14 cellular contexts compared by ENCODE assay signal in the genomic region with DNA sequence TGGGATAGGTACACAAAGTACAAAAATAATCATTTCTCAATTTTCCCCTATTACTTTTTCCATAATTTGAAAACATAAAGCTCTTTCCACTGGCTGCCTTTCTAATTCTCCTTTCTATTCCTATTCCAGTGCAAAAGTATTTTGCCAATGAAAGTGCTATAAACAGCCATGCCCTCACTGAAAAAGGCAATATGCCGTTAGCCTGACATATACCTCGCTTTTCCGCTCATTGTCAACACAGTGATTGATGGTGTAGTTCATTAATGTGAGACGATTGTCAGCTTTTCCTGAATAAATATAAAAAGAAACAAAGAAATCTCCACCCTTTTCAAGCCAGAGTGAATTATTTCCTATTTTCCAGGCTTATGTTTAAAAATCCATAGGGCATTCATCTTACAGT.
"Had no signal": no experiment of that assay in that cellular context is flagged by ENCODE, and none has a peak within 500 bp of the region (broad histone marks: within the 10 kb centered on the region; RNA-seq: fewer than 3 reads in every experiment).

No MANE protein-coding gene starts in this region.

- H3K9me3 ChIP-seq: transverse colon had no signal

- H3K27ac ChIP-seq: transverse colon, WERI-Rb-1 had no signal

- H3K36me3 ChIP-seq: transverse colon, WERI-Rb-1 had no signal

- H3K27me3 ChIP-seq: transverse colon had no signal

- DNase-seq: activated CD4-positive, alpha-beta memory T cell treated with anti-CD3 and anti-CD28 coated beads for 36 hours; activated CD8-positive, alpha-beta memory T cell treated with anti-CD3 and anti-CD28 coated beads, Interleukin-2, amount 10 ng/mL, durations not matched to agents 7 days and 5 days; activated effector memory CD4-positive, alpha-beta T cell treated with Interleukin-2 at 50 U/mL for 16 hours; activated naive CD4-positive, alpha-beta T cell treated with anti-CD3 and anti-CD28 coated beads, Interleukin-2, amount 50 U/mL, for 16 hours; activated T-cell treated with anti-CD3 and anti-CD28 coated beads, Interleukin-2, amount 50 U/mL, for 1 hour; effector memory CD4-positive, alpha-beta T cell; stimulated activated CD4-positive, alpha-beta T cell treated with anti-CD3 and anti-CD28 coated beads, Interleukin-2, amount 100 ng/mL, for 48 hours; stimulated activated naive B cell treated with anti-CD40 and anti-IgM and Interleukin-4, amounts not matched to agents 10 μg/mL and 1 μg/mL and 100 μg/mL, for 72 hours; T-helper 1 cell; transverse colon; WERI-Rb-1 had no signal

- H3K4me1 ChIP-seq: transverse colon had no signal

- FAIRE-seq: frontal cortex, islet of Langerhans had no signal

- H3K4me3 ChIP-seq: coronary artery, transverse colon had no signal
